21 cellular contexts compared by ENCODE assay signal in the genomic region with DNA sequence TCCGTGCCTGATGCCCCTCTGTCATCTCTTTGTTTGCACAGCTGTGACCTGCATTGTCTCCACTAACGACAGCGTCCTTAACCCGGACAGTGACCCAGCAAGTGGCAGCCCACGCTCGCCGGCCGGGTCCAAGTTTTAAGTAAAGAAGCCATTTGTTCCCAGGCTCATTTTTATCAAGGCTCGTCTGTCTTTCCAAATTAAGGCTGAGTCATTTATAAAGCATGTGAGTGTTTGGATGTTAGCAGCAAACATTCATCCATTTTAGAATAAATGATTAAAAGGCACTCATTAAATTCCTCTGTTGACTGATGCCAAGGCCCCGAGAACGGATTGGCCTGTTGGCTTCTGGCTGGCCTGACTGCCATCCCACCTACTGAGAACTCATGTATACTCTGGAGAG.
"Had no signal": no experiment of that assay in that cellular context is flagged by ENCODE, and none has a peak within 500 bp of the region (broad histone marks: within the 10 kb centered on the region; RNA-seq: fewer than 3 reads in every experiment).

No MANE protein-coding gene starts in this region.

- H3K4me3 ChIP-seq: ascending aorta, breast epithelium, testis, upper lobe of left lung had no signal

- H3K27ac ChIP-seq: ascending aorta, neutrophil, testis, upper lobe of left lung had no signal

- H3K27me3 ChIP-seq: ascending aorta, testis, upper lobe of left lung had no signal

- H3K4me1 Mint-ChIP-seq: activated B cell treated with CpG ODN at 0.5 μM for 24 hours; activated CD4-positive, alpha-beta T cell treated with anti-CD3 and anti-CD28 coated beads, Interleukin-2, amount 10 ng/mL, durations not matched to agents 24 days and 14 days had no signal

- H3K27me3 Mint-ChIP-seq: activated B cell treated with CpG ODN at 0.5 μM for 24 hours; activated CD4-positive, alpha-beta T cell treated with anti-CD3 and anti-CD28 coated beads, Interleukin-2, amount 10 ng/mL, durations not matched to agents 24 days and 14 days; activated T-cell treated with anti-CD3 and anti-CD28 coated beads, Interleukin-2, amount 50 U/mL, for 24 hours; stimulated activated naive CD8-positive, alpha-beta T cell treated with anti-CD3 and anti-CD28 coated beads, Interleukin-15, Interleukin-2, amounts not matched to agents 100 ng/mL and 50 ng/mL, for 24 hours had no signal

- H3K4me3 Mint-ChIP-seq: activated B cell treated with CpG ODN at 0.5 μM for 24 hours; activated CD4-positive, alpha-beta T cell treated with anti-CD3 and anti-CD28 coated beads, Interleukin-2, amount 10 ng/mL, durations not matched to agents 24 days and 14 days; activated CD8-positive, alpha-beta T cell treated with anti-CD3 and anti-CD28 coated beads, Interleukin-2, amount 10 ng/mL, durations not matched to agents 7 days and 5 days; activated naive CD4-positive, alpha-beta T cell treated with anti-CD3 and anti-CD28 coated beads, Interleukin-2, amount 10 ng/mL, durations not matched to agents 7 days and 5 days; activated T-cell treated with anti-CD3 and anti-CD28 coated beads, Interleukin-2, amount 50 U/mL, for 24 hours; memory B cell; naive thymus-derived CD8-positive, alpha-beta T cell; stimulated activated naive CD8-positive, alpha-beta T cell treated with anti-CD3 and anti-CD28 coated beads, Interleukin-15, Interleukin-2, amounts not matched to agents 100 ng/mL and 50 ng/mL, for 24 hours had no signal

- H3K9me3 ChIP-seq: ascending aorta, breast epithelium, neutrophil, testis, upper lobe of left lung had no signal

- H3K4me1 ChIP-seq: ascending aorta, breast epithelium, testis, upper lobe of left lung had no signal

- H3K9me3 Mint-ChIP-seq: activated B cell treated with CpG ODN at 0.5 μM for 24 hours; activated CD4-positive, alpha-beta T cell treated with anti-CD3 and anti-CD28 coated beads, Interleukin-2, amount 10 ng/mL, durations not matched to agents 24 days and 14 days; activated naive CD4-positive, alpha-beta T cell treated with anti-CD3 and anti-CD28 coated beads, Interleukin-2, amount 10 ng/mL, durations not matched to agents 7 days and 5 days; activated T-cell treated with anti-CD3 and anti-CD28 coated beads, Interleukin-2, amount 50 U/mL, for 24 hours; memory B cell; stimulated activated naive CD8-positive, alpha-beta T cell treated with anti-CD3 and anti-CD28 coated beads, Interleukin-15, Interleukin-2, amounts not matched to agents 100 ng/mL and 50 ng/mL, for 24 hours had no signal

- DNase-seq: activated B cell treated with CpG ODN at 0.5 μM for 24 hours; activated CD4-positive, alpha-beta T cell treated with anti-CD3 and anti-CD28 coated beads, Interleukin-2, amount 10 ng/mL, durations not matched to agents 24 days and 14 days; activated CD8-positive, alpha-beta T cell treated with anti-CD3 and anti-CD28 coated beads, Interleukin-2, amount 10 ng/mL, durations not matched to agents 7 days and 5 days; activated naive CD4-positive, alpha-beta T cell treated with anti-CD3 and anti-CD28 coated beads, Interleukin-2, amount 10 ng/mL, durations not matched to agents 7 days and 5 days; activated T-cell treated with anti-CD3 and anti-CD28 coated beads, Interleukin-2, amount 50 U/mL, for 24 hours; cerebellar nuclear complex; cortex of kidney; erythroblast; foreskin melanocyte; kidney glomerular epithelial cell; left ventricle myocardium superior; T-helper 1 cell; T-helper 9 cell; testis; upper lobe of left lung had no signal

- H3K36me3 ChIP-seq: ascending aorta, breast epithelium, neutrophil, upper lobe of left lung had no signal

- H3K36me3 Mint-ChIP-seq: activated naive CD4-positive, alpha-beta T cell treated with anti-CD3 and anti-CD28 coated beads, Interleukin-2, amount 10 ng/mL, durations not matched to agents 7 days and 5 days; memory B cell; naive thymus-derived CD8-positive, alpha-beta T cell had no signal

- H3K27ac Mint-ChIP-seq: activated B cell treated with CpG ODN at 0.5 μM for 24 hours; activated CD4-positive, alpha-beta T cell treated with anti-CD3 and anti-CD28 coated beads, Interleukin-2, amount 10 ng/mL, durations not matched to agents 24 days and 14 days; activated CD8-positive, alpha-beta T cell treated with anti-CD3 and anti-CD28 coated beads, Interleukin-2, amount 10 ng/mL, durations not matched to agents 7 days and 5 days; activated naive CD4-positive, alpha-beta T cell treated with anti-CD3 and anti-CD28 coated beads, Interleukin-2, amount 10 ng/mL, durations not matched to agents 7 days and 5 days; activated T-cell treated with anti-CD3 and anti-CD28 coated beads, Interleukin-2, amount 50 U/mL, for 24 hours; memory B cell; naive thymus-derived CD8-positive, alpha-beta T cell; stimulated activated naive CD8-positive, alpha-beta T cell treated with anti-CD3 and anti-CD28 coated beads, Interleukin-15, Interleukin-2, amounts not matched to agents 100 ng/mL and 50 ng/mL, for 24 hours had no signal
